Comparison of ENCODE assay signal across 2 cellular contexts in genomic region chr3:151999936-152000335, GRCh38.
TF ChIP-seq lines count a peak whose summit lies in the region.

No MANE protein-coding gene starts in this region.

TF ChIP-seq in SK-N-SH, 30 proteins besides CTCF, POLR2A, EP300 and RAD21 (continued from another document):
- TF ChIP-seq SMC3 (IDR thresholded peaks at IDR 0.05; ENCODE audit: low read depth, low read length) (no peak), MXI1 (IDR thresholded peaks at IDR 0.05; ENCODE audit: low read depth, low read length) (no peak), RFX5 (IDR thresholded peaks at IDR 0.05; ENCODE audit: low read length) (no peak), NRF1 (IDR thresholded peaks at IDR 0.05; ENCODE audit: low read depth, low read length) (no peak)
TF ChIP-seq in SK-N-SH: peak in this region for 0.

TF ChIP-seq in SK-N-SH treated with all-trans-retinoic acid at 6 μM for 48 hours, 23 proteins besides CTCF, POLR2A, EP300 and RAD21 (continued from another document):
- TF ChIP-seq POU6F1 (CRISPR knock-in tag; IDR thresholded peaks at IDR 0.05; ENCODE audit: borderline replicate concordance, low read depth): no peak
- TF ChIP-seq ZNF565 (CRISPR knock-in tag; conservative IDR thresholded peaks at IDR 0.05; ENCODE audit: low read depth): no peak
- TF ChIP-seq TCF4 (CRISPR knock-in tag; IDR thresholded peaks at IDR 0.05; ENCODE audit: borderline replicate concordance): no peak
- TF ChIP-seq CSRNP3 (CRISPR knock-in tag; IDR thresholded peaks at IDR 0.05): no peak
- no peak for TF ChIP-seq CSDC2 (CRISPR knock-in tag; IDR thresholded peaks at IDR 0.05)
- no peak for TF ChIP-seq RARB (CRISPR knock-in tag; IDR thresholded peaks at IDR 0.05)
- no peak for TF ChIP-seq ZC3H10 (CRISPR knock-in tag; IDR thresholded peaks at IDR 0.05)
- TF ChIP-seq GLIS3 (CRISPR knock-in tag; IDR thresholded peaks at IDR 0.05): no peak
